ENCODE assay signal across 24 cellular contexts in the genomic region with DNA sequence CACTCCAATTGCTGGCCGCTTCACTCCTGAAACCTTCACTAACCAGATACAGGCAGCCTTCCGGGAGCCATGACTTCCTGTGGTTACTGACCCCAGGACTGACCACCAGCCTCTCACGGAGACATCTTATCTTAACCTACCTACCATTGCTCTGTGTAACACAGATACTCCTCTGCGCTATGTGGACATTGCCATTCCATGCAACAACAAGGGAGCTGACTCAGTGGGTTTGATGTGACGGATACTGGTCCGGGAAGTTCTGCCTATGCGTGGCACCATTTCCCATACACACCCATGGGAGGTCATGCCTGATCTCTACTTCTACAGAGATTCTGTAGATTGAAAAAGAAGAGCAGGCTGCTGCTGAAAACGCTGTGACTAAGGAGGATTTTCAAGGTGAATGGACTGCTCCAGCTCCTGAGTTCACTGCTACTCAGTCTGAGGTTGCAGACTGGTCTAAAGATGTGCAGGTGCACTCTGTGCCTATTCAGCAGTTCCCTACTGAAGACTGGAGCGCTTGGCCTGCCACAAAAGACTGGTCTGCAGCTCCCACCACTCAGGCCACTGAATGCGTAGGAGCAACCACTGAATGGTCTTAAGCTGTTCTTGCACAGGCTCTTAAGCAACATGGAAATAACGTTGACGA.
"Had no signal": no experiment of that assay in that cellular context is flagged by ENCODE, and none has a peak within 500 bp of the region (broad histone marks: within the 10 kb centered on the region; RNA-seq: fewer than 3 reads in every experiment).

No MANE protein-coding gene starts in this region.

- H3K4me1 ChIP-seq: gastrocnemius medialis, left lung, neural progenitor cell, prostate gland, right atrium auricular region, thyroid gland, vagina had no signal

- H3K4me2 ChIP-seq: neural progenitor cell, smooth muscle cell had no signal

- H3K9ac ChIP-seq: neural progenitor cell had no signal

- H3K27me3 ChIP-seq: gastrocnemius medialis, left lung, right atrium auricular region, thyroid gland, vagina had no signal

- H3K4me3 ChIP-seq: gastrocnemius medialis, left lung, neural progenitor cell, prostate gland, right atrium auricular region, smooth muscle cell, thyroid gland, vagina had no signal

- H3K27me3 Mint-ChIP-seq: effector memory CD8-positive, alpha-beta T cell; stimulated activated naive CD8-positive, alpha-beta T cell treated with anti-CD3 and anti-CD28 coated beads, Interleukin-15, amount 100 ng/mL, for 72 hours had no signal

- H3K4me3 Mint-ChIP-seq: effector memory CD8-positive, alpha-beta T cell; naive thymus-derived CD4-positive, alpha-beta T cell; nephron; neural progenitor cell; stimulated activated naive CD8-positive, alpha-beta T cell treated with anti-CD3 and anti-CD28 coated beads, Interleukin-15, amount 100 ng/mL, for 72 hours had no signal

- H3K9me3 Mint-ChIP-seq: effector memory CD8-positive, alpha-beta T cell had no signal

- H3K4me1 Mint-ChIP-seq: nephron, neural progenitor cell had no signal

- H3K27ac ChIP-seq: gastrocnemius medialis, left lung, neural progenitor cell, prostate gland, right atrium auricular region, thyroid gland, vagina had no signal

- H3K36me3 Mint-ChIP-seq: neural progenitor cell had no signal

- H3K9me3 ChIP-seq: gastrocnemius medialis, prostate gland, thyroid gland, vagina had no signal

- H3K36me3 ChIP-seq: gastrocnemius medialis, left lung, neural progenitor cell, prostate gland, right atrium auricular region, thyroid gland, vagina had no signal

- DNase-seq: cortex of kidney; effector memory CD8-positive, alpha-beta T cell; gastrocnemius medialis; head of caudate nucleus; left cardiac atrium; left lung; mesendoderm; midbrain; naive thymus-derived CD4-positive, alpha-beta T cell; stimulated activated CD4-positive, alpha-beta T cell treated with anti-CD3 and anti-CD28 coated beads, Interleukin-12 subunit alpha, Interleukin-12 subunit beta, amount 100 ng/mL, for 4 hours; stimulated activated CD4-positive, alpha-beta T cell treated with anti-CD3 and anti-CD28 coated beads, Interleukin-1b, Interleukin-23, amount 100 ng/mL, for 48 hours; stimulated activated CD4-positive, alpha-beta T cell treated with anti-CD3 and anti-CD28 coated beads, Interleukin-4, amount 100 ng/mL, for 1 hour; stimulated activated CD8-positive, alpha-beta memory T cell treated with anti-CD3 and anti-CD28 coated beads, Interleukin-4, amount 100 ng/mL, for 48 hours; stimulated activated naive CD4-positive, alpha-beta T cell; stimulated activated naive CD8-positive, alpha-beta T cell treated with anti-CD3 and anti-CD28 coated beads, Interleukin-15, amount 100 ng/mL, for 72 hours; thyroid gland; trophoblast cell had no signal

- H2AFZ ChIP-seq: neural progenitor cell had no signal

- H3K27ac Mint-ChIP-seq: effector memory CD8-positive, alpha-beta T cell; naive thymus-derived CD4-positive, alpha-beta T cell; nephron; neural progenitor cell; stimulated activated naive CD8-positive, alpha-beta T cell treated with anti-CD3 and anti-CD28 coated beads, Interleukin-15, amount 100 ng/mL, for 72 hours had no signal

- ATAC-seq: effector memory CD8-positive, alpha-beta T cell; gastrocnemius medialis; left cardiac atrium; left lung; naive thymus-derived CD4-positive, alpha-beta T cell; sciatic nerve; stimulated activated naive CD8-positive, alpha-beta T cell treated with anti-CD3 and anti-CD28 coated beads, Interleukin-15, amount 100 ng/mL, for 72 hours had no signal
